Comparison of ENCODE assay signal across 12 cellular contexts in the genomic region with DNA sequence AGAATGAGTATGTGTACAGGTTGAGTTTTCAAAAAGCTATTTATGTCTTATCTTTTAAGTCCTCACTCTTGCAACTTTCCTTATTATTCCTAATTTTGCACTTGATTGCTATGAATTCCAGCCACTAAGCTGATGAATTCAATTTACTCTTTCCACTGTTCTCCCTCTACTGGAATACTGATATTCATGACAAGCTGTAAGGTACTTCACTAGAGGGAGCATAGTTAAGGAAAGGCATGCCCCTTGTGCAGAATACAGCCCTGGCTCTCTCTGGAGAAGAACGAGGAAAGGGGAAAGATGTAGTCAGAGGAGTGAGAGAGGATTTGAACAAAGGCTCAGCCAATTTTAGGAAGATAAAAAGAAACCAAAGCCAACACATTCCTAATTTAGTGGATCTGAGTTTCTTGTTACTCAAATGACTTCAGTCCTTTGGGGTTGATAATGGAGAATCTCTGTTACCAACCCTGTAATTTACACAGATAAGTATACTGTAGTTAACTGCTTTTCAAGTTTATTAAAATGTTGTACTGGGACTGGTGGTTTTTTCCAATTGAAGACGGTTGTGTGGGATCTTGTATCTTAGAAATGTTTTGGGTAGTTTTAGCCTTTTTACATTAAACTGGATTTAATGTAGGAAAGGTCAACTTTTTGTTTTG. TPM values are rescaled to one million over a fixed set of nuclear protein-coding genes. Genes with fewer than 3 reads are reported as not detected.
A peak's percentile ranks its signal among the peaks of the same experiment; 100 is the strongest.
DNase-seq lines count a peak whose midpoint lies in the region; ATAC-seq and TF ChIP-seq lines count a peak whose summit lies in the region.
"Had no signal": no experiment of that assay in that cellular context is flagged by ENCODE, and none has a peak within 500 bp of the region (broad histone marks: within the 10 kb centered on the region; RNA-seq: fewer than 3 reads in every experiment).

No MANE protein-coding gene starts in this region.

- no peaks in the 10 kb centered on the region for H3K9me3 Mint-ChIP-seq in activated naive CD4-positive, alpha-beta T cell treated with anti-CD3 and anti-CD28 coated beads, Interleukin-2, amount 50 U/mL, for 24 hours
- H3K9me3 Mint-ChIP-seq in activated naive CD4-positive, alpha-beta T cell treated with anti-CD3 and anti-CD28 coated beads for 36 hours, result no peaks in the 10 kb centered on the region

- no peak overlapping the region for H3K4me2 ChIP-seq in fibroblast of lung (ENCODE audit: extremely low read depth, insufficient read depth, low read length)

- CTCF ChIA-PET in activated naive CD4-positive, alpha-beta T cell treated with anti-CD3 and anti-CD28 coated beads for 36 hours (lab: Charles Lee), result interaction anchor here (0.7 to 1.4 kb wide), 2 partner anchors 85 to 236 kb away, joined by 3 to 4 read pairs; no protein-coding TSS in a partner anchor
- CTCF ChIA-PET in Panc1 (lab: Charles Lee), result no interaction called here

- no peak overlapping the region for H3K4me3 Mint-ChIP-seq in activated naive CD4-positive, alpha-beta T cell treated with anti-CD3 and anti-CD28 coated beads, Interleukin-2, amount 50 U/mL, for 24 hours
- no peak overlapping the region for H3K4me3 Mint-ChIP-seq in activated naive CD4-positive, alpha-beta T cell treated with anti-CD3 and anti-CD28 coated beads for 36 hours

- POLR2A ChIA-PET in Panc1 (lab: Charles Lee), result no interaction called here

- ATAC-seq in Panc1, result no peak
- ATAC-seq in GM21737 (IDR thresholded peaks at IDR 0.05; ENCODE audit: unreplicated experiment), result no peak
- no peak for ATAC-seq in GM18867 (IDR thresholded peaks at IDR 0.05; ENCODE audit: unreplicated experiment)

- H3K9ac ChIP-seq in fibroblast of lung (ENCODE audit: insufficient read depth, low read length), result no peak overlapping the region

- no peaks in the 10 kb centered on the region for H4K20me1 ChIP-seq in fibroblast of lung (ENCODE audit: control insufficient read depth, extremely low read depth, insufficient read depth, low read length)

- peaks cover 27% of the 10 kb centered on the region for H3K4me1 Mint-ChIP-seq in activated naive CD4-positive, alpha-beta T cell treated with anti-CD3 and anti-CD28 coated beads, Interleukin-2, amount 50 U/mL, for 24 hours
- peaks cover 19% of the 10 kb centered on the region for H3K4me1 Mint-ChIP-seq in activated naive CD4-positive, alpha-beta T cell treated with anti-CD3 and anti-CD28 coated beads for 36 hours (ENCODE audit: low read depth)

- in situ Hi-C loops in Panc1 (cut with HindIII; ENCODE audit: low pct_unique_long_range_greater_than_20kb, low sequenced_read_pairs), result no loop called here

- H3K4me3 ChIP-seq in Panc1 (ENCODE audit: low read depth in 2 of 2, low read length in 2 of 2), result no peak overlapping the region
- H3K4me3 ChIP-seq in fibroblast of lung (replicated peaks in 1 of 4; ENCODE audit: control extremely low read depth in 1 of 4, insufficient read depth in 1 of 4, low read depth in 3 of 4, low read length in 4 of 4), result no peak overlapping the region
- H3K4me3 ChIP-seq in retinal pigment epithelial cell (ENCODE audit: low read length), result no peak overlapping the region

- H3K27ac ChIP-seq in Panc1 (ENCODE audit: low read length) (no peak overlapping the region), fibroblast of lung (ENCODE audit: insufficient read depth, low read length) (no peak overlapping the region)

- TF ChIP-seq CTCF in Panc1 (IDR thresholded peaks at IDR 0.05) (0 out of 2 replicates have a peak, but pooled peaks have one; percentile 12), fibroblast of lung (conservative IDR thresholded peaks at IDR 0.05 in 1 of 2, IDR thresholded peaks at IDR 0.05 in 1 of 2; ENCODE audit: low read depth in 1 of 2, low read length in 2 of 2) (peak; percentile 22 to 57), retinal pigment epithelial cell (conservative IDR thresholded peaks at IDR 0.05; ENCODE audit: low read depth, low read length) (peak; percentile 52)

- H3K27me3 ChIP-seq in Panc1 (ENCODE audit: control insufficient read depth, insufficient read depth, low read length) (no peaks in the 10 kb centered on the region), fibroblast of lung (ENCODE audit: control insufficient read depth, insufficient read depth, low read length) (no peaks in the 10 kb centered on the region)

- H3K27me3 Mint-ChIP-seq in activated naive CD4-positive, alpha-beta T cell treated with anti-CD3 and anti-CD28 coated beads, Interleukin-2, amount 50 U/mL, for 24 hours, result no peaks in the 10 kb centered on the region
- no peaks in the 10 kb centered on the region for H3K27me3 Mint-ChIP-seq in activated naive CD4-positive, alpha-beta T cell treated with anti-CD3 and anti-CD28 coated beads for 36 hours (ENCODE audit: low read depth)

- peaks cover 8% of the 10 kb centered on the region for H3K4me1 ChIP-seq in Panc1 (ENCODE audit: control insufficient read depth, insufficient read depth, low read length)
- H3K4me1 ChIP-seq in fibroblast of lung (ENCODE audit: control insufficient read depth, extremely low read depth, insufficient read depth, low read length), result peaks cover 9% of the 10 kb centered on the region

- no TSS peak for BruUV-seq in Panc1 (replicated peaks; lab: Mats Ljungman, UMichigan)

- peak overlapping the region; percentile 37 for H3K27ac Mint-ChIP-seq in activated naive CD4-positive, alpha-beta T cell treated with anti-CD3 and anti-CD28 coated beads, Interleukin-2, amount 50 U/mL, for 24 hours
- H3K27ac Mint-ChIP-seq in activated naive CD4-positive, alpha-beta T cell treated with anti-CD3 and anti-CD28 coated beads for 36 hours, result no peak overlapping the region

- peaks cover 8% of the 10 kb centered on the region for H3K79me2 ChIP-seq in fibroblast of lung (ENCODE audit: control insufficient read depth, insufficient read depth, low read length)

- intact Hi-C loops in activated naive CD4-positive, alpha-beta T cell treated with anti-CD3 and anti-CD28 coated beads for 36 hours (cut with micrococcal nuclease), result no loop called here
- intact Hi-C loops in Panc1 (cut with micrococcal nuclease; ENCODE audit: unreplicated experiment), result no loop called here

- H2AFZ ChIP-seq in fibroblast of lung (ENCODE audit: low read length), result no peak overlapping the region

- H3K36me3 Mint-ChIP-seq in activated naive CD4-positive, alpha-beta T cell treated with anti-CD3 and anti-CD28 coated beads, Interleukin-2, amount 50 U/mL, for 24 hours, result no peaks in the 10 kb centered on the region
- peaks cover 4% of the 10 kb centered on the region for H3K36me3 Mint-ChIP-seq in activated naive CD4-positive, alpha-beta T cell treated with anti-CD3 and anti-CD28 coated beads for 36 hours (ENCODE audit: low read depth)

- H3K9me3 ChIP-seq in Panc1 (ENCODE audit: control insufficient read depth, insufficient read depth, low read depth, low read length), result no peaks in the 10 kb centered on the region
- no peaks in the 10 kb centered on the region for H3K9me3 ChIP-seq in fibroblast of lung (ENCODE audit: control insufficient read depth, insufficient read depth, low read depth, low read length)

- H3K36me3 ChIP-seq in Panc1 (ENCODE audit: control insufficient read depth, insufficient read depth, low read length) (no peaks in the 10 kb centered on the region), fibroblast of lung (ENCODE audit: control insufficient read depth, insufficient read depth, low read length) (no peaks in the 10 kb centered on the region)

- no peak for DNase-seq in activated naive CD4-positive, alpha-beta T cell treated with anti-CD3 and anti-CD28 coated beads for 36 hours
- no peak for DNase-seq in Panc1 (ENCODE audit: low read depth, low spot score)
- DNase-seq in fibroblast of lung (ENCODE audit: low read depth in 2 of 2), result peak; percentile 42 to 58
- DNase-seq in retinal pigment epithelial cell (ENCODE audit: low read depth), result no peak
- DNase-seq in NCI-H510A treated with DMSO at 0.1 percent for 48 hours (lab: John Stamatoyannopoulos, UW), result no peak
- DNase-seq: NCI-H1092, SHP77 had no signal

RNA-seq across cellular contexts. Expression of a gene that starts 4.0 kb away (rescaled TPM):
- total RNA-seq in activated naive CD4-positive, alpha-beta T cell treated with anti-CD3 and anti-CD28 coated beads for 36 hours, result not detected
- not detected for total RNA-seq in Panc1 (2021; ENCODE audit: unreplicated experiment)
- not detected for polyA plus RNA-seq in Panc1 (2012; ENCODE audit: insufficient read length)
- total RNA-seq in fibroblast of lung, result 1.7 TPM in 1 of 2 replicates, not detected in the other
- not detected in 2 replicates for polyA plus RNA-seq in fibroblast of lung
- not detected in 2 replicates for polyA plus RNA-seq in fibroblast of lung (2012)
- polyA minus RNA-seq in fibroblast of lung (ENCODE audit: low replicate concordance), result not detected in 2 replicates
- total RNA-seq: activated CD8-positive, alpha-beta memory T cell treated with anti-CD3 and anti-CD28 coated beads for 36 hours; posterior vena cava had no signal

RNA-seq across cellular contexts. Expression of a gene that starts 44.5 kb away (rescaled TPM):
- total RNA-seq in activated naive CD4-positive, alpha-beta T cell treated with anti-CD3 and anti-CD28 coated beads for 36 hours, result 10 to 100 TPM; 25.5 to 25.8 TPM
- total RNA-seq in Panc1 (2021; ENCODE audit: unreplicated experiment) (17.3 TPM), fibroblast of lung (7.7 and 11.1 TPM in 2 replicates)
- 8.8 TPM for polyA plus RNA-seq in Panc1 (2012; ENCODE audit: insufficient read length)
- polyA plus RNA-seq in fibroblast of lung, result 6.3 and 10.6 TPM in 2 replicates
- polyA plus RNA-seq in fibroblast of lung (2012), result 3.4 and 6.3 TPM in 2 replicates
- 64.9 and 84.2 TPM in 2 replicates for polyA minus RNA-seq in fibroblast of lung (ENCODE audit: low replicate concordance)

RNA-seq across cellular contexts. Expression of a gene that starts 44.6 kb away (rescaled TPM):
- total RNA-seq in activated naive CD4-positive, alpha-beta T cell treated with anti-CD3 and anti-CD28 coated beads for 36 hours, result 10 to 100 TPM; 72.8 to 77.0 TPM
- total RNA-seq in Panc1 (2021; ENCODE audit: unreplicated experiment) (64.3 TPM), fibroblast of lung (35.3 and 42.6 TPM in 2 replicates)
- polyA plus RNA-seq in Panc1 (2012; ENCODE audit: insufficient read length), result 38.9 TPM
- 100 and 103 TPM in 2 replicates for polyA plus RNA-seq in fibroblast of lung
- polyA plus RNA-seq in fibroblast of lung (2012), result 88.0 and 91.1 TPM in 2 replicates
- polyA minus RNA-seq in fibroblast of lung (ENCODE audit: low replicate concordance), result 0.96 and 3.9 TPM in 2 replicates

Comparison
In these comparisons a context has a peak if more than half of its experiments do, and no peak if none do; other contexts are left out.
1. DNase-seq: peak in fibroblast of lung (2 of 2); none in activated naive CD4-positive, alpha-beta T cell treated with anti-CD3 and anti-CD28 coated beads for 36 hours (single experiment), Panc1 (single experiment), retinal pigment epithelial cell (single experiment) and NCI-H510A treated with DMSO at 0.1 percent for 48 hours (single experiment).
2. Peak in every context shown above with its lines, with median percentiles within 50 percentile points of each other: CTCF ChIP-seq.